ENCODE assay signal across 14 cellular contexts in genomic region chr4:112520598-112521122, GRCh38. TPM values are rescaled to one million over a fixed set of nuclear protein-coding genes. Genes with fewer than 3 reads are reported as not detected.
DNase-seq lines count a peak whose midpoint lies in the region; ATAC-seq and TF ChIP-seq lines count a peak whose summit lies in the region.
"Had no signal": no experiment of that assay in that cellular context is flagged by ENCODE, and none has a peak within 500 bp of the region (broad histone marks: within the 10 kb centered on the region; RNA-seq: fewer than 3 reads in every experiment).

No MANE protein-coding gene starts in this region.

- 8% methylated on average over 19 of the region's 25 CpGs for WGBS in mammary epithelial cell (ENCODE audit: low coverage, missing lambda C conversion rate)

- no peak for TF ChIP-seq CTCF in mammary epithelial cell (conservative IDR thresholded peaks at IDR 0.05 in 1 of 2, IDR thresholded peaks at IDR 0.05 in 1 of 2; ENCODE audit: extremely low read depth in 1 of 2, insufficient read depth in 1 of 2, low read depth in 1 of 2, low read length in 2 of 2)
- no peak for TF ChIP-seq CTCF in MCF 10A (IDR thresholded peaks at IDR 0.05; ENCODE audit: unreplicated experiment)
- no peak for TF ChIP-seq CTCF in progenitor cell of endocrine pancreas (IDR thresholded peaks at IDR 0.05; ENCODE audit: unreplicated experiment)

- in situ Hi-C loops in mammary epithelial cell (cut with MboI; ENCODE audit: low sequenced_read_pairs in 2 of 2): loop anchor here (10.0 to 25.0 kb wide), 2 partner anchors 176 to 183 kb away; no protein-coding TSS in a partner anchor

- peak overlapping the region; percentile 15 for H2AFZ ChIP-seq in mammary epithelial cell (ENCODE audit: low read depth, low read length)

- CTCF ChIA-PET in mammary epithelial cell (lab: Charles Lee; ENCODE audit: low non-redundant PET): no interaction called here
- CTCF ChIA-PET in MCF 10A (lab: Yijun Ruan, JAX): interaction anchor here (0.6 to 6.3 kb wide), 3 partner anchors 21 to 192 kb away, joined by 3 to 77 read pairs (median 3); no protein-coding TSS in a partner anchor
- CTCF ChIA-PET in activated CD4-positive, alpha-beta memory T cell treated with anti-CD3 and anti-CD28 coated beads for 36 hours (lab: Charles Lee): interaction anchor here (0.9 to 1.1 kb wide), 2 partner anchors 192 to 245 kb away, joined by 3 read pairs; no protein-coding TSS in a partner anchor

- BruUV-seq in mammary epithelial cell (replicated peaks; lab: Mats Ljungman, UMichigan) (no TSS peak), MCF 10A (replicated peaks; lab: Mats Ljungman, UMichigan) (no TSS peak)

- peaks cover 44% of the 10 kb centered on the region for H3K27me3 ChIP-seq in mammary epithelial cell (ENCODE audit: insufficient read depth, low read length)

- peaks cover 18% of the 10 kb centered on the region for H3K4me1 ChIP-seq in mammary epithelial cell (ENCODE audit: insufficient read depth, low read length)

- no peaks in the 10 kb centered on the region for H3K79me2 ChIP-seq in mammary epithelial cell (ENCODE audit: insufficient read depth, low read length)

- H3K9me3 ChIP-seq in mammary epithelial cell (replicated peaks; ENCODE audit: insufficient read depth, low read length): no peaks in the 10 kb centered on the region
- H3K9me3 ChIP-seq: pancreas had no signal

- ATAC-seq in HG03175 (IDR thresholded peaks at IDR 0.05; ENCODE audit: unreplicated experiment): no peak
- no peak for ATAC-seq in GM18873 (IDR thresholded peaks at IDR 0.05; ENCODE audit: low FRiP score, unreplicated experiment)
- ATAC-seq: pancreas had no signal

- H3K4me1 Mint-ChIP-seq in MCF 10A (ENCODE audit: insufficient read depth, unreplicated experiment): peaks cover 16% of the 10 kb centered on the region
- H3K4me1 Mint-ChIP-seq in activated CD4-positive, alpha-beta memory T cell treated with anti-CD3 and anti-CD28 coated beads for 36 hours (ENCODE audit: low read depth): peaks cover 49% of the 10 kb centered on the region
- peaks cover 12% of the 10 kb centered on the region for H3K4me1 Mint-ChIP-seq in progenitor cell of endocrine pancreas (ENCODE audit: low read depth)

- H3K36me3 Mint-ChIP-seq in MCF 10A (ENCODE audit: insufficient read depth, unreplicated experiment) (no peaks in the 10 kb centered on the region), progenitor cell of endocrine pancreas (ENCODE audit: insufficient read depth) (no peaks in the 10 kb centered on the region)
- peaks cover 3% of the 10 kb centered on the region for H3K36me3 Mint-ChIP-seq in activated CD4-positive, alpha-beta memory T cell treated with anti-CD3 and anti-CD28 coated beads for 36 hours

- intact Hi-C loops in mammary epithelial cell (cut with micrococcal nuclease) (loop anchor here (5.0 kb wide), 2 partner anchors 242 to 443 kb away; no protein-coding TSS in a partner anchor), MCF 10A (cut with micrococcal nuclease) (loop anchor here (10.0 kb wide), 1 partner anchor 286 kb away; the partner anchor contains the start of gene AP1AR)
- intact Hi-C loops in activated CD4-positive, alpha-beta memory T cell treated with anti-CD3 and anti-CD28 coated beads for 36 hours (cut with micrococcal nuclease): loop anchor here (5.0 kb wide), 2 partner anchors 297 to 443 kb away; no protein-coding TSS in a partner anchor

- no peaks in the 10 kb centered on the region for H3K36me3 ChIP-seq in mammary epithelial cell (ENCODE audit: insufficient read depth, low read length)
- H3K36me3 ChIP-seq: BLaER1 treated with 17β-estradiol and CSF1 and Interleukin-3, amounts not matched to agents 10 nM and 100 nM; pancreas had no signal

- dilution Hi-C loops in mammary epithelial cell (cut with HindIII; ENCODE audit: low sequenced_read_pairs): loop anchor here (25.0 kb wide), 1 partner anchor 183 kb away; no protein-coding TSS in a partner anchor

- H3K9me3 Mint-ChIP-seq in MCF 10A (ENCODE audit: unreplicated experiment) (no peaks in the 10 kb centered on the region), progenitor cell of endocrine pancreas (ENCODE audit: low read depth) (no peaks in the 10 kb centered on the region)
- H3K9me3 Mint-ChIP-seq in activated CD4-positive, alpha-beta memory T cell treated with anti-CD3 and anti-CD28 coated beads for 36 hours: no peaks in the 10 kb centered on the region

- peak overlapping the region; percentile 7 for H3K4me2 ChIP-seq in mammary epithelial cell (ENCODE audit: insufficient read depth, low read depth, low read length)
- H3K4me2 ChIP-seq: BLaER1 treated with 17β-estradiol and CSF1 and Interleukin-3, amounts not matched to agents 10 nM and 100 nM had no signal

- POLR2A ChIA-PET in MCF 10A (lab: Yijun Ruan, JAX): no interaction called here
- POLR2A ChIA-PET in activated CD4-positive, alpha-beta memory T cell treated with anti-CD3 and anti-CD28 coated beads for 36 hours (lab: Charles Lee): interaction anchor here (0.8 kb wide), 1 partner anchor 276 kb away, joined by 3 read pairs; no protein-coding TSS in a partner anchor

- H3K4me3 ChIP-seq in mammary epithelial cell (replicated peaks in 1 of 3; ENCODE audit: insufficient read depth in 1 of 3, low read depth in 2 of 3, low read length in 3 of 3): no peak overlapping the region
- H3K4me3 ChIP-seq: coronary artery, pancreas had no signal

- DNase-seq in mammary epithelial cell (no peak), MCF 10A (ENCODE audit: unreplicated experiment) (no peak), iPS-NIHi7 (ENCODE audit: extremely low spot score) (peak; percentile 20), progenitor cell of endocrine pancreas (ENCODE audit: low spot score, unreplicated experiment) (no peak), NCI-H345 treated with DMSO at 0.1 percent for 48 hours (lab: John Stamatoyannopoulos, UW; ENCODE audit: unreplicated experiment) (no peak)
- no peak for DNase-seq in activated CD4-positive, alpha-beta memory T cell treated with anti-CD3 and anti-CD28 coated beads for 36 hours
- DNase-seq: NCI-H510A, SHP77 had no signal

- H3K4me3 Mint-ChIP-seq in MCF 10A (ENCODE audit: unreplicated experiment) (no peak overlapping the region), progenitor cell of endocrine pancreas (ENCODE audit: low read depth) (no peak overlapping the region)
- peak overlapping the region; percentile 16 for H3K4me3 Mint-ChIP-seq in activated CD4-positive, alpha-beta memory T cell treated with anti-CD3 and anti-CD28 coated beads for 36 hours

- H3K9ac ChIP-seq in mammary epithelial cell (ENCODE audit: insufficient read depth, low read length): no peak overlapping the region
- H3K9ac ChIP-seq: BLaER1 treated with 17β-estradiol and CSF1 and Interleukin-3, amounts not matched to agents 10 nM and 100 nM had no signal

- H3K27ac Mint-ChIP-seq in MCF 10A (ENCODE audit: low read depth, unreplicated experiment): no peak overlapping the region
- no peak overlapping the region for H3K27ac Mint-ChIP-seq in activated CD4-positive, alpha-beta memory T cell treated with anti-CD3 and anti-CD28 coated beads for 36 hours
- H3K27ac Mint-ChIP-seq in progenitor cell of endocrine pancreas: no peak overlapping the region

- H3K27ac ChIP-seq in mammary epithelial cell (ENCODE audit: insufficient read depth, low read depth, low read length): no peak overlapping the region
- H3K27ac ChIP-seq: BLaER1 treated with 17β-estradiol and CSF1 and Interleukin-3, amounts not matched to agents 10 nM and 100 nM; coronary artery; pancreas had no signal

- H3K27me3 Mint-ChIP-seq in MCF 10A (ENCODE audit: insufficient read depth, unreplicated experiment) (peaks cover 53% of the 10 kb centered on the region), progenitor cell of endocrine pancreas (peaks cover 97% of the 10 kb centered on the region)
- H3K27me3 Mint-ChIP-seq in activated CD4-positive, alpha-beta memory T cell treated with anti-CD3 and anti-CD28 coated beads for 36 hours: peaks cover 76% of the 10 kb centered on the region

- H4K20me1 ChIP-seq in mammary epithelial cell (ENCODE audit: insufficient read depth, low read length): peaks cover 1% of the 10 kb centered on the region

RNA-seq across cellular contexts. Expression of gene NEUROG2, which starts 4.7 kb away (rescaled TPM):
- total RNA-seq in mammary epithelial cell: not detected
- not detected for polyA plus RNA-seq in mammary epithelial cell
- not detected for polyA minus RNA-seq in mammary epithelial cell
- not detected in 2 replicates for total RNA-seq in MCF 10A (2022)
- total RNA-seq in activated CD4-positive, alpha-beta memory T cell treated with anti-CD3 and anti-CD28 coated beads for 36 hours: not detected
- not detected in 2 replicates for total RNA-seq in progenitor cell of endocrine pancreas
- total RNA-seq: pancreas had no signal
- polyA plus RNA-seq: adipose tissue, pancreas had no signal
